1 cellular context compared by ENCODE assay signal in genomic region chr9:85523202-85523601, GRCh38.
TF ChIP-seq lines count a peak whose summit lies in the region.

No MANE protein-coding gene starts in this region.

TF ChIP-seq in GM23338, 12 proteins besides CTCF, POLR2A, EP300 and RAD21 (continued from another document):
- no peak for TF ChIP-seq ZNF462 (CRISPR knock-in tag; IDR thresholded peaks at IDR 0.05)
- no peak for TF ChIP-seq CREB1 (CRISPR knock-in tag; IDR thresholded peaks at IDR 0.05; ENCODE audit: low read depth)
TF ChIP-seq in GM23338: peak in this region for 0.
